In the genomic region with DNA sequence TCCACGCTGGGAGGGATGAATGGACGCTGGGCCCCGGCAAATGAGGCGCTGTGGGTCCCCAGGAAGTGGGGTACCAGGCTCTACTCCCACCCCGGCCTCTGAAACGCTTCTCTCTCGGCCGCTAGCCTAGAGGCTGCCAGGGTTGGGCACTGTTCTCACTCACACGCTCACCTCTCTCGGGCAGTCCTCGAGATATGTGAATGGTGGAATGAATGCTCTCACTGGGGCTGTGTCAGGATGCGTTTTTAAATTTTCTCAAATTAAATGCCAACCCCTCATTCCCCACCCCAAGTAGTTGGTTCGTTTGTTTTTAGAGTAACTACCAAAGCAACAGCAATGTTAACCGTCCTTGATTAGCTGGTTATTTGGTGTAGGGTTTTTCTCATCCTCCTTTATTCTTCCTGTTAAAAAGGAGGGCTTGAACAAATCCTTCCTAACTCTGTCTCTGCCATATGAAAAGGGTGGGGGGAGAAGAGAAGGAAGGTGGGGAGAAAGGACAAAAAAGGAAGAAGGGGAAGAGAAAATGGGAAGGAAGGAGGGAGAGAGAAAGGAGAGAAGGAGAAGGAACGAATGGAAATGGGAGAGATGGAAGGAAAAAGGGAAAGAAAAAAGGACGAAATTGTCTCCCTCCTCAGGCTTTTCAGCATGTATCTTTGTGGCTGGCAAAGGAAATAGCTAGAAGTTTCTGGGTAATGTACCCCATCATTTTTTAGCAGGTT, we compare ENCODE assay signal across 8 cellular contexts. TPM values are rescaled to one million over a fixed set of nuclear protein-coding genes. Genes with fewer than 3 reads are reported as not detected.
A peak's percentile ranks its signal among the peaks of the same experiment; 100 is the strongest.
DNase-seq lines count a peak whose midpoint lies in the region; ATAC-seq and TF ChIP-seq lines count a peak whose summit lies in the region.

No MANE protein-coding gene starts in this region.

- peak overlapping the region; percentile 79 for H3K4me3 Mint-ChIP-seq in activated CD4-positive, alpha-beta memory T cell treated with anti-CD3 and anti-CD28 coated beads for 36 hours
- H3K4me3 Mint-ChIP-seq in type B pancreatic cell = peak overlapping the region; percentile 94

- peak overlapping the region; percentile 55 for H3K4me3 ChIP-seq in HEK293 (ENCODE audit: low read depth, low read length)

- POLR2A ChIA-PET in HEK293 (lab: Yijun Ruan, JAX) = no interaction called here
- POLR2A ChIA-PET in activated CD4-positive, alpha-beta memory T cell treated with anti-CD3 and anti-CD28 coated beads for 36 hours (lab: Charles Lee) = no interaction called here

- H3K36me3 ChIP-seq in ES-I3 (ENCODE audit: insufficient read depth, low read length) (no peaks in the 10 kb centered on the region), HEK293 (ENCODE audit: control insufficient read depth in 2 of 2, insufficient read depth in 1 of 2, low read length in 2 of 2) (no peaks in the 10 kb centered on the region)

- intact Hi-C loops in activated CD4-positive, alpha-beta memory T cell treated with anti-CD3 and anti-CD28 coated beads for 36 hours (cut with micrococcal nuclease) = loop anchor here (1.0 to 10.0 kb wide), 3 partner anchors 226 to 1026 kb away; no protein-coding TSS in a partner anchor

- H3K27me3 ChIP-seq in layer of hippocampus (ENCODE audit: control insufficient read depth, insufficient read depth, low read length) = peaks cover 26% of the 10 kb centered on the region

- no peak for DNase-seq in activated CD4-positive, alpha-beta memory T cell treated with anti-CD3 and anti-CD28 coated beads for 36 hours
- no peak for DNase-seq in type B pancreatic cell (ENCODE audit: extremely low spot score, unreplicated experiment)
- DNase-seq in stimulated activated CD4-positive, alpha-beta T cell treated with anti-CD3 and anti-CD28 coated beads, Interleukin-4, amount 100 ng/mL, for 4 hours = no peak
- no peak for DNase-seq in superior temporal gyrus (ENCODE audit: extremely low spot score)

- no peaks in the 10 kb centered on the region for H3K9me3 Mint-ChIP-seq in activated CD4-positive, alpha-beta memory T cell treated with anti-CD3 and anti-CD28 coated beads for 36 hours
- H3K9me3 Mint-ChIP-seq in type B pancreatic cell = no peaks in the 10 kb centered on the region

- H3K27ac Mint-ChIP-seq in activated CD4-positive, alpha-beta memory T cell treated with anti-CD3 and anti-CD28 coated beads for 36 hours = no peak overlapping the region
- peak overlapping the region; percentile 91 for H3K27ac Mint-ChIP-seq in type B pancreatic cell

- H3K27me3 Mint-ChIP-seq in activated CD4-positive, alpha-beta memory T cell treated with anti-CD3 and anti-CD28 coated beads for 36 hours = peaks cover 64% of the 10 kb centered on the region
- peaks cover 99% of the 10 kb centered on the region for H3K27me3 Mint-ChIP-seq in type B pancreatic cell

- H3K36me3 Mint-ChIP-seq in activated CD4-positive, alpha-beta memory T cell treated with anti-CD3 and anti-CD28 coated beads for 36 hours = no peaks in the 10 kb centered on the region
- peaks cover 8% of the 10 kb centered on the region for H3K36me3 Mint-ChIP-seq in type B pancreatic cell

- peak overlapping the region; percentile 28; the same call in 1 of the 2 replicates for H3K27ac ChIP-seq in HEK293 (ENCODE audit: extremely low read depth, low read depth, low read length)
- H3K27ac ChIP-seq in layer of hippocampus (ENCODE audit: low read depth, low read length) = peak overlapping the region; percentile 30

- TF ChIP-seq CTCF in HEK293 (tag by site-specific recombination; IDR thresholded peaks at IDR 0.05) = no peak
- no peak for TF ChIP-seq CTCF in type B pancreatic cell (conservative IDR thresholded peaks at IDR 0.05)

- CTCF ChIA-PET in HEK293 (lab: Yijun Ruan, JAX) = interaction anchor here (0.5 to 4.1 kb wide), 8 partner anchors 9 to 1026 kb away, joined by 3 to 22 read pairs (median 3); no protein-coding TSS in a partner anchor
- CTCF ChIA-PET in activated CD4-positive, alpha-beta memory T cell treated with anti-CD3 and anti-CD28 coated beads for 36 hours (lab: Charles Lee) = interaction anchor here (1.9 to 3.4 kb wide), 2 partner anchors 32 to 405 kb away, joined by 4 to 26 read pairs; no protein-coding TSS in a partner anchor

- H3K4me1 Mint-ChIP-seq in activated CD4-positive, alpha-beta memory T cell treated with anti-CD3 and anti-CD28 coated beads for 36 hours (ENCODE audit: low read depth) = peaks cover 44% of the 10 kb centered on the region
- peaks cover 29% of the 10 kb centered on the region for H3K4me1 Mint-ChIP-seq in type B pancreatic cell (ENCODE audit: unreplicated experiment)

- H3K4me1 ChIP-seq in ES-I3 (ENCODE audit: insufficient read depth, low read length) (peaks cover 26% of the 10 kb centered on the region), HEK293 (ENCODE audit: control insufficient read depth, insufficient read depth, low read length) (0 out of 2 replicates have a peak, but pooled peaks cover 3% of the 10 kb centered on the region)

- no peak for ATAC-seq in GM21367 (IDR thresholded peaks at IDR 0.05; ENCODE audit: unreplicated experiment)

- peak overlapping the region; percentile 52; the same call in 1 of the 2 replicates for H3K9ac ChIP-seq in ES-I3 (ENCODE audit: low read depth, low read length)

- no peaks in the 10 kb centered on the region for H3K9me3 ChIP-seq in ES-I3 (ENCODE audit: control insufficient read depth, insufficient read depth, low read length)
- no peaks in the 10 kb centered on the region for H3K9me3 ChIP-seq in HEK293 (ENCODE audit: control insufficient read depth, insufficient read depth, low read depth, low read length)

TF ChIP-seq in HEK293, 187 proteins besides CTCF, POLR2A, EP300 and RAD21:
- TF ChIP-seq PRDM1 (tag by site-specific recombination; IDR thresholded peaks at IDR 0.05) = peak; percentile 60; the same call in 1 of the 2 replicates
- peak; percentile 90 for TF ChIP-seq ZNF366 (tag by site-specific recombination; conservative IDR thresholded peaks at IDR 0.05)
- no peak for TF ChIP-seq ZNF114 (tag by site-specific recombination; IDR thresholded peaks at IDR 0.05)

RNA-seq across cellular contexts. Expression of gene EBF1, which starts 1.4 kb away (rescaled TPM):
- total RNA-seq in activated CD4-positive, alpha-beta memory T cell treated with anti-CD3 and anti-CD28 coated beads for 36 hours = not detected
- 2.2 and 73.2 TPM in 2 replicates for total RNA-seq in type B pancreatic cell (ENCODE audit: low replicate concordance)
